In genomic region chr17:48908853-48909394, GRCh38 we compare ENCODE assay signal across 8 cellular contexts. TPM values are rescaled to one million over a fixed set of nuclear protein-coding genes. Genes with fewer than 3 reads are reported as not detected.
DNase-seq lines count a peak whose midpoint lies in the region; ATAC-seq and TF ChIP-seq lines count a peak whose summit lies in the region.

No MANE protein-coding gene starts in this region.

- H3K4me1 Mint-ChIP-seq in activated B cell treated with CpG ODN at 0.5 μM for 24 hours = peaks cover 56% of the 10 kb centered on the region

- no peaks in the 10 kb centered on the region for H3K27me3 Mint-ChIP-seq in activated B cell treated with CpG ODN at 0.5 μM for 24 hours

- TF ChIP-seq CTCF in activated B cell treated with CpG ODN at 0.5 μM for 24 hours (IDR thresholded peaks at IDR 0.05) = no peak
- TF ChIP-seq CTCF in cardiac fibroblast (IDR thresholded peaks at IDR 0.05; ENCODE audit: low read depth, low read length) = no peak

- intact Hi-C loops in activated B cell treated with CpG ODN at 0.5 μM for 24 hours (cut with micrococcal nuclease) = loop anchor here (1.0 to 5.0 kb wide), 5 partner anchors 7 to 1488 kb away; partner anchors contain the start of genes ATP5MC1, LRRC59 and SNF8

- POLR2A ChIA-PET in activated B cell treated with CpG ODN at 0.5 μM for 24 hours (lab: Charles Lee) = interaction anchor here (0.6 to 3.4 kb wide), 13 partner anchors 10 to 1456 kb away, joined by 3 to 103 read pairs (median 6); partner anchors contain the start of genes ATP5MC1, NFE2L1 and SNF8

- H3K36me3 Mint-ChIP-seq in activated B cell treated with CpG ODN at 0.5 μM for 24 hours (ENCODE audit: low read depth) = peaks cover 51% of the 10 kb centered on the region

- ATAC-seq in GM18502 (IDR thresholded peaks at IDR 0.05; ENCODE audit: poor library complexity, unreplicated experiment) (peak; percentile 47), HG03025 (IDR thresholded peaks at IDR 0.05; ENCODE audit: low FRiP score, unreplicated experiment) (peak; percentile 15), activated B cell treated with CpG ODN at 0.5 μM for 24 hours (ENCODE audit: low read depth) (peak; percentile 65), GM18861 (IDR thresholded peaks at IDR 0.05; ENCODE audit: unreplicated experiment) (no peak)

- peak; percentile 84 for DNase-seq in NCI-H2171 treated with DMSO at 0.1 percent for 48 hours (lab: John Stamatoyannopoulos, UW)
- peak; percentile 75 for DNase-seq in activated B cell treated with CpG ODN at 0.5 μM for 24 hours
- DNase-seq in cardiac fibroblast (ENCODE audit: low read depth in 2 of 2) = peak; percentile 75 to 91
- peak; percentile 98 for DNase-seq in islet precursor cell
- peak; percentile 80 to 87 (median 86) for DNase-seq in stimulated activated CD4-positive, alpha-beta T cell treated with anti-CD3 and anti-CD28 coated beads, Interleukin-12 subunit alpha, Interleukin-12 subunit beta, amount 100 ng/mL, for 48 hours (ENCODE audit: low read depth in 2 of 3, low spot score in 1 of 3)

- H3K27ac Mint-ChIP-seq in activated B cell treated with CpG ODN at 0.5 μM for 24 hours = peak overlapping the region; percentile 88

- H3K4me3 Mint-ChIP-seq in activated B cell treated with CpG ODN at 0.5 μM for 24 hours = peak overlapping the region; percentile 96

- H3K9me3 Mint-ChIP-seq in activated B cell treated with CpG ODN at 0.5 μM for 24 hours = no peaks in the 10 kb centered on the region

- peak overlapping the region; percentile 65 to 79 for H3K4me3 ChIP-seq in cardiac fibroblast (replicated peaks in 1 of 2; ENCODE audit: low read depth in 2 of 2, low read length in 2 of 2)

- CTCF ChIA-PET in activated B cell treated with CpG ODN at 0.5 μM for 24 hours (lab: Charles Lee) = interaction anchor here (2.7 kb wide), 1 partner anchor 24 kb away, joined by 8 read pairs; no protein-coding TSS in a partner anchor

RNA-seq across cellular contexts. Expression of gene UBE2Z, which starts 0.7 kb away (rescaled TPM):
- 121 and 154 TPM in 2 replicates for total RNA-seq in activated B cell treated with CpG ODN at 0.5 μM for 24 hours

RNA-seq across cellular contexts. Expression of gene ATP5MC1, which starts 16.3 kb away (rescaled TPM):
- 130 and 136 TPM in 2 replicates for total RNA-seq in activated B cell treated with CpG ODN at 0.5 μM for 24 hours

RNA-seq across cellular contexts. Expression of gene SNF8, which starts 35.7 kb away (rescaled TPM):
- total RNA-seq in activated B cell treated with CpG ODN at 0.5 μM for 24 hours = 129 and 130 TPM in 2 replicates

RNA-seq across cellular contexts. Expression of gene GIP, which starts 59.5 kb away (rescaled TPM):
- not detected in 2 replicates for total RNA-seq in activated B cell treated with CpG ODN at 0.5 μM for 24 hours
